Comparison of ENCODE assay signal across 8 cellular contexts in genomic region chr5:37370550-37370863, GRCh38. TPM values are rescaled to one million over a fixed set of nuclear protein-coding genes. Genes with fewer than 3 reads are reported as not detected.
DNase-seq lines count a peak whose midpoint lies in the region; ATAC-seq and TF ChIP-seq lines count a peak whose summit lies in the region.

No MANE protein-coding gene starts in this region.

- CTCF ChIA-PET in Panc1 (lab: Charles Lee) = interaction anchor here (0.9 to 1.1 kb wide), 2 partner anchors 9 to 42 kb away, joined by 3 to 5 read pairs; partner anchors contain the start of gene WDR70

- intact Hi-C loops in left ventricle myocardium superior (cut with micrococcal nuclease) = no loop called here
- intact Hi-C loops in Panc1 (cut with micrococcal nuclease; ENCODE audit: unreplicated experiment) = no loop called here
- intact Hi-C loops in posterior vena cava (cut with DNase I) = no loop called here

- in situ Hi-C loops in Panc1 (cut with HindIII; ENCODE audit: low pct_unique_long_range_greater_than_20kb, low sequenced_read_pairs) = no loop called here

- H3K36me3 ChIP-seq in cardiac muscle cell (no peaks in the 10 kb centered on the region), Panc1 (ENCODE audit: control insufficient read depth, insufficient read depth, low read length) (no peaks in the 10 kb centered on the region; the same call in 1 of the 2 replicates)

- H3K9me3 ChIP-seq in cardiac muscle cell (ENCODE audit: low read depth) (no peaks in the 10 kb centered on the region), Panc1 (ENCODE audit: control insufficient read depth, insufficient read depth, low read depth, low read length) (no peaks in the 10 kb centered on the region)

- H3K4me3 ChIP-seq in cardiac muscle cell (peak overlapping the region; percentile 96), Panc1 (ENCODE audit: low read depth in 2 of 2, low read length in 2 of 2) (peak overlapping the region; percentile 86 to 100), retinal pigment epithelial cell (ENCODE audit: low read length) (peak overlapping the region; percentile 100)

- no peak for TF ChIP-seq CTCF in cardiac muscle cell (IDR thresholded peaks at IDR 0.05; ENCODE audit: low read depth, low read length)
- TF ChIP-seq CTCF in Panc1 (IDR thresholded peaks at IDR 0.05) = no peak
- no peak for TF ChIP-seq CTCF in retinal pigment epithelial cell (conservative IDR thresholded peaks at IDR 0.05; ENCODE audit: low read depth, low read length)

- H3K27me3 ChIP-seq in cardiac muscle cell (no peaks in the 10 kb centered on the region), Panc1 (ENCODE audit: control insufficient read depth, insufficient read depth, low read length) (no peaks in the 10 kb centered on the region)

- H3K27ac ChIP-seq in cardiac muscle cell (peak overlapping the region; percentile 72), Panc1 (ENCODE audit: low read length) (peak overlapping the region; percentile 94)

- ATAC-seq in left ventricle myocardium superior = no peak
- ATAC-seq in Panc1 = peak; percentile 74
- ATAC-seq in esophagus mucosa = peak; percentile 32
- no peak for ATAC-seq in GM18858 (IDR thresholded peaks at IDR 0.05; ENCODE audit: unreplicated experiment)
- no peak for ATAC-seq in HG02981 (IDR thresholded peaks at IDR 0.05; ENCODE audit: unreplicated experiment)

- POLR2A ChIA-PET in Panc1 (lab: Charles Lee) = interaction anchor here (0.6 to 1.2 kb wide), 4 partner anchors 9 to 345 kb away, joined by 3 to 9 read pairs (median 6); partner anchors contain the start of gene WDR70

- DNase-seq in cardiac muscle cell (ENCODE audit: low read depth in 1 of 2, low spot score in 1 of 2) (no peak), left ventricle myocardium superior (no peak), Panc1 (ENCODE audit: low read depth, low spot score) (no peak), retinal pigment epithelial cell (ENCODE audit: low read depth) (no peak), posterior vena cava (ENCODE audit: low spot score) (no peak)

- H3K4me1 ChIP-seq in cardiac muscle cell (ENCODE audit: low read depth) (peaks cover 11% of the 10 kb centered on the region), Panc1 (ENCODE audit: control insufficient read depth, insufficient read depth, low read length) (peaks cover 12% of the 10 kb centered on the region; the same call in 1 of the 2 replicates)

- no TSS peak for BruUV-seq in Panc1 (replicated peaks; lab: Mats Ljungman, UMichigan)

RNA-seq across cellular contexts. Expression of gene NUP155, which starts 0.4 kb away (rescaled TPM):
- total RNA-seq in cardiac muscle cell = 20.2 and 26.4 TPM in 2 replicates
- 6.1 and 15.9 TPM in 2 replicates for polyA plus RNA-seq in cardiac muscle cell
- total RNA-seq in left ventricle myocardium superior = 11.1 TPM
- total RNA-seq in Panc1 (2021; ENCODE audit: unreplicated experiment) = 58.5 TPM
- 13.6 TPM for polyA plus RNA-seq in Panc1 (2012; ENCODE audit: insufficient read length)
- 21.1 TPM for total RNA-seq in esophagus mucosa
- 10 to 100 TPM; 18.2 to 18.4 TPM for total RNA-seq in posterior vena cava

RNA-seq across cellular contexts. Expression of gene WDR70, which starts 8.6 kb away (rescaled TPM):
- total RNA-seq in cardiac muscle cell (18.2 and 22.7 TPM in 2 replicates), left ventricle myocardium superior (21.5 TPM), Panc1 (2021; ENCODE audit: unreplicated experiment) (29.5 TPM), esophagus mucosa (24.7 TPM), posterior vena cava (10 to 100 TPM; 23.2 to 24.8 TPM)
- polyA plus RNA-seq in cardiac muscle cell = 21.8 and 40.8 TPM in 2 replicates
- polyA plus RNA-seq in Panc1 (2012; ENCODE audit: insufficient read length) = 31.7 TPM

Comparison
In these comparisons a context has a peak if more than half of its experiments do, and no peak if none do; other contexts are left out.
1. ATAC-seq: peak in Panc1 (single experiment) and esophagus mucosa (single experiment); none in left ventricle myocardium superior (single experiment), GM18858 (single experiment) and HG02981 (single experiment).
2. Peak in every context shown above with its lines, with median percentiles within 50 percentile points of each other: H3K4me3 ChIP-seq.